8 cellular contexts compared by ENCODE assay signal in the genomic region with DNA sequence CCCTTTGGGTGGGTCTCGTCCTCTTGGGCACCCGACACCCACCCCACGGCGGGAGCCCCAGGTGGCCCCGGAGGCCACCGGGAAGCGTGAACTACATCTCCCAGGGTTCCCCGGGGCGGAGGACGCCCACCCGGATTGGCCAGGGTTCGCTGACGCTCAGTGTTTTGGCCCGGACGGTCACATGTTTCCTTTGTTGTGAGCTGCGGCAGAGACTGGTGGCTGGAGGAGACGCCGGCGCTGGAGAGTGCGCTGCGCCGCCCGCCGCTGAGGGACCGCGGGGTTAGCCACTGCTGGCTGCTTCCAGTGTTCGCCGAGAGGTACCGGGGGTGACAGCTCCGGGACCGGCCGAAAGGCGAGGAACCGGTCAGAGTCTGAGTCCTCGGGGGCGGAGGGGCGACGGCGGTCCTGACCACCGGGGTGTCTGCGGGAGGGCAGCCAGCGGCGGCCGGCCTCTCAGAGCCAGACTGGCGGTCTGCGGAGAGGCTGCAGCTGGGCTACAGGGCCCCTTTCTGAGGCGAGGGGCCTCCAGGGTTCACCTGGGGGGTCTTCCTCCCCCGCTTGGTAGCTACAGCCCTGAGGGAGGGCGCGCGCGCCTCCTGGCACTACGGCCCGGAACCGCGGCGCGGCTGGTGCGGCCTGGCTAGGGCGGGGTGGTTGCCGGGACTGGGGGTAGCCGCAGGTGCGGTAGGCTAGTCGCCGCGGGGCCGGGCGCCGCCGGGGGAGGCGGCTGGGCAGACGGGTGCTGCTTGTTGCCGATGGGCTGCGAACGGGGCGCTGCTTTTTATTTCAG. TPM values are rescaled to one million over a fixed set of nuclear protein-coding genes. Genes with fewer than 3 reads are reported as not detected.
A peak's percentile ranks its signal among the peaks of the same experiment; 100 is the strongest.
DNase-seq lines count a peak whose midpoint lies in the region; ATAC-seq and TF ChIP-seq lines count a peak whose summit lies in the region.

A gene with protein sequence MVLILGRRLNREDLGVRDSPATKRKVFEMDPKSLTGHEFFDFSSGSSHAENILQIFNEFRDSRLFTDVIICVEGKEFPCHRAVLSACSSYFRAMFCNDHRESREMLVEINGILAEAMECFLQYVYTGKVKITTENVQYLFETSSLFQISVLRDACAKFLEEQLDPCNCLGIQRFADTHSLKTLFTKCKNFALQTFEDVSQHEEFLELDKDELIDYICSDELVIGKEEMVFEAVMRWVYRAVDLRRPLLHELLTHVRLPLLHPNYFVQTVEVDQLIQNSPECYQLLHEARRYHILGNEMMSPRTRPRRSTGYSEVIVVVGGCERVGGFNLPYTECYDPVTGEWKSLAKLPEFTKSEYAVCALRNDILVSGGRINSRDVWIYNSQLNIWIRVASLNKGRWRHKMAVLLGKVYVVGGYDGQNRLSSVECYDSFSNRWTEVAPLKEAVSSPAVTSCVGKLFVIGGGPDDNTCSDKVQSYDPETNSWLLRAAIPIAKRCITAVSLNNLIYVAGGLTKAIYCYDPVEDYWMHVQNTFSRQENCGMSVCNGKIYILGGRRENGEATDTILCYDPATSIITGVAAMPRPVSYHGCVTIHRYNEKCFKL (plus strand): TSS at position 193 of the 790 bp plus-strand sequence. CDS start 14,734 bp downstream, outside the sequence.

- no peaks in the 10 kb centered on the region for H3K27me3 ChIP-seq in duodenal mucosa (ENCODE audit: control insufficient read depth in 1 of 2, insufficient read depth in 2 of 2, low read length in 2 of 2)

- H3K4me1 ChIP-seq in duodenal mucosa (ENCODE audit: control insufficient read depth in 1 of 2, insufficient read depth in 2 of 2, low read length in 2 of 2), result peaks cover 7 to 19% of the 10 kb centered on the region in 2 donors

- H3K4me3 ChIP-seq in duodenal mucosa (ENCODE audit: low read depth in 1 of 2, low read length in 2 of 2), result peak within 1 kb of the TSS; percentile 91 to 92
- H3K4me3 ChIP-seq in lower leg skin (ENCODE audit: low read depth, poor library complexity, severe bottlenecking), result peak within 1 kb of the TSS; percentile 99

- H3K4me3 Mint-ChIP-seq in activated CD4-positive, alpha-beta memory T cell treated with anti-CD3 and anti-CD28 coated beads for 36 hours, result peak within 1 kb of the TSS; percentile 92

- H3K36me3 ChIP-seq in duodenal mucosa (ENCODE audit: control insufficient read depth in 1 of 2, insufficient read depth in 2 of 2, low read length in 2 of 2), result no peaks in the 10 kb centered on the region

- peaks cover 28% of the 10 kb centered on the region for H3K4me1 Mint-ChIP-seq in activated CD4-positive, alpha-beta memory T cell treated with anti-CD3 and anti-CD28 coated beads for 36 hours (ENCODE audit: low read depth)

- H3K9me3 ChIP-seq in duodenal mucosa (ENCODE audit: control insufficient read depth in 1 of 2, low read length in 2 of 2), result no peaks in the 10 kb centered on the region

- H3K36me3 Mint-ChIP-seq in activated CD4-positive, alpha-beta memory T cell treated with anti-CD3 and anti-CD28 coated beads for 36 hours, result no peaks in the 10 kb centered on the region

- WGBS in lower leg skin, 2 donors, result 0% methylated on average over 42 to 56 of the region's 76 CpGs

- TF ChIP-seq CTCF in lower leg skin (IDR thresholded peaks at IDR 0.05), result no peak

- H3K27ac ChIP-seq in duodenal mucosa (ENCODE audit: low read depth, low read length), result peak within 1 kb of the TSS; percentile 99

- no peaks in the 10 kb centered on the region for H3K9me3 Mint-ChIP-seq in activated CD4-positive, alpha-beta memory T cell treated with anti-CD3 and anti-CD28 coated beads for 36 hours

- ATAC-seq in GM19438 (IDR thresholded peaks at IDR 0.05; ENCODE audit: low read depth, unreplicated experiment), result peak; percentile 87
- ATAC-seq in HG03575 (IDR thresholded peaks at IDR 0.05; ENCODE audit: extremely low read depth, insufficient number of reproducible peaks, low FRiP score, unreplicated experiment), result peak; percentile 71

- H3K9ac ChIP-seq in duodenal mucosa (ENCODE audit: low read depth in 1 of 2, low read length in 2 of 2), result peak within 1 kb of the TSS; percentile 94

- peak in 1 of 2 donors; percentile 91 for TF ChIP-seq POLR2A in lower leg skin (IDR thresholded peaks at IDR 0.05)

- no peaks in the 10 kb centered on the region for H3K27me3 Mint-ChIP-seq in activated CD4-positive, alpha-beta memory T cell treated with anti-CD3 and anti-CD28 coated beads for 36 hours

- POLR2A ChIA-PET in activated CD4-positive, alpha-beta memory T cell treated with anti-CD3 and anti-CD28 coated beads for 36 hours (lab: Charles Lee), result interaction anchor here (0.8 to 4.5 kb wide), 9 partner anchors 14 to 188 kb away, joined by 3 to 49 read pairs (median 3); a partner anchor contains a TSS

- DNase-seq in CD1c-positive myeloid dendritic cell (ENCODE audit: extremely low spot score) (peak; percentile 95), NCI-H82 (lab: John Stamatoyannopoulos, UW) (peak; percentile 98), lower leg skin (ENCODE audit: low spot score in 2 of 2) (peak; percentile 93 to 99)
- peak; percentile 95 for DNase-seq in activated CD4-positive, alpha-beta memory T cell treated with anti-CD3 and anti-CD28 coated beads for 36 hours
- DNase-seq in stimulated activated CD4-positive, alpha-beta T cell treated with anti-CD3 and anti-CD28 coated beads, Interleukin-4, amount 100 ng/mL, for 48 hours (ENCODE audit: low read depth in 2 of 2), result peak; percentile 82 to 88

- H3K27ac Mint-ChIP-seq in activated CD4-positive, alpha-beta memory T cell treated with anti-CD3 and anti-CD28 coated beads for 36 hours, result peak within 1 kb of the TSS; percentile 88

- CTCF ChIA-PET in activated CD4-positive, alpha-beta memory T cell treated with anti-CD3 and anti-CD28 coated beads for 36 hours (lab: Charles Lee), result interaction anchor here (0.6 to 1.7 kb wide), 6 partner anchors 8 to 249 kb away, joined by 4 to 6 read pairs (median 4); a partner anchor contains a TSS

- intact Hi-C loops in activated CD4-positive, alpha-beta memory T cell treated with anti-CD3 and anti-CD28 coated beads for 36 hours (cut with micrococcal nuclease), result loop anchor here (1.0 to 5.0 kb wide), 11 partner anchors 43 to 1177 kb away; a partner anchor contains a TSS
- intact Hi-C loops in lower leg skin (cut with DNase I; ENCODE audit: low total_unique reads), result no loop called here

RNA-seq across cellular contexts. Expression of the gene that starts here (rescaled TPM):
- 10 to 100 TPM; 15.6 to 19.5 TPM for total RNA-seq in activated CD4-positive, alpha-beta memory T cell treated with anti-CD3 and anti-CD28 coated beads for 36 hours
- 100 to 1,000 TPM in 2 of 4 donors, 10 to 100 TPM in 2; 58.7 to 132 (median 103) TPM for total RNA-seq in lower leg skin

Comparison
In these comparisons a context has a peak if more than half of its experiments do, and no peak if none do; other contexts are left out.
1. Peak in every context shown above with its lines: DNase-seq, ATAC-seq, H3K4me3 ChIP-seq and H3K27ac ChIP-seq.